Comparison of ENCODE assay signal across 17 cellular contexts in genomic region chr12:115297445-115297844, GRCh38.
DNase-seq lines count a peak whose midpoint lies in the region; ATAC-seq, FAIRE-seq and TF ChIP-seq lines count a peak whose summit lies in the region.
"Had no signal": no experiment of that assay in that cellular context is flagged by ENCODE, and none has a peak within 500 bp of the region (broad histone marks: within the 10 kb centered on the region; RNA-seq: fewer than 3 reads in every experiment).

No MANE protein-coding gene starts in this region.

- no peak overlapping the region for H3K4me2 ChIP-seq in HepG2 (ENCODE audit: low read depth, low read length)
- H3K4me2 ChIP-seq in neuronal stem cell (ENCODE audit: insufficient read depth, low read length, poor library complexity, severe bottlenecking), result no peak overlapping the region
- H3K4me2 ChIP-seq: BLaER1, GM23338 had no signal

- no TSS peak for BruUV-seq in HepG2 (replicated peaks; lab: Mats Ljungman, UMichigan)

- TF ChIP-seq POLR2A in HepG2 (IDR thresholded peaks at IDR 0.05; ENCODE audit: insufficient read depth in 1 of 2, low read depth in 2 of 2, low read length in 2 of 2), result no peak
- no peak for TF ChIP-seq POLR2A in right lobe of liver (IDR thresholded peaks at IDR 0.05)
- TF ChIP-seq POLR2A in esophagus muscularis mucosa (IDR thresholded peaks at IDR 0.05; ENCODE audit: low read depth), result no peak
- TF ChIP-seq POLR2A in esophagus squamous epithelium (IDR thresholded peaks at IDR 0.05), result no peak

- in situ Hi-C loops in HepG2 (cut with HindIII; ENCODE audit: extremely low pct_ligation_motif_present, low pct_unique_long_range_greater_than_20kb), result no loop called here

- intact Hi-C loops in HepG2 (cut with micrococcal nuclease; ENCODE audit: unreplicated experiment) (no loop called here), right lobe of liver (cut with DNase I) (no loop called here), esophagus muscularis mucosa (cut with DNase I) (no loop called here), esophagus squamous epithelium (cut with DNase I) (no loop called here), Right ventricle myocardium superior (cut with DNase I) (no loop called here)

- H3K4ac ChIP-seq in neuronal stem cell (ENCODE audit: low read length), result no peak overlapping the region

- TF ChIP-seq EP300 in HepG2 (IDR thresholded peaks at IDR 0.05; ENCODE audit: low read depth in 2 of 2, low read length in 2 of 2), result no peak
- no peak for TF ChIP-seq EP300 in HepG2 (CRISPR knock-in tag; IDR thresholded peaks at IDR 0.05; ENCODE audit: borderline replicate concordance)
- no peak for TF ChIP-seq EP300 in esophagus muscularis mucosa (IDR thresholded peaks at IDR 0.05)

- no peaks in the 10 kb centered on the region for H3K79me2 ChIP-seq in HepG2 (ENCODE audit: insufficient read depth, low read length)

- H3K79me1 ChIP-seq in neuronal stem cell (ENCODE audit: low read depth, low read length), result no peaks in the 10 kb centered on the region

- no peaks in the 10 kb centered on the region for H3K9me3 ChIP-seq in HepG2 (ENCODE audit: low read length)
- no peaks in the 10 kb centered on the region for H3K9me3 ChIP-seq in right lobe of liver
- H3K9me3 ChIP-seq in esophagus muscularis mucosa, result no peaks in the 10 kb centered on the region
- H3K9me3 ChIP-seq in neuronal stem cell (replicated peaks in 1 of 2; ENCODE audit: control insufficient read depth in 2 of 2, insufficient read depth in 1 of 2, low read depth in 1 of 2, low read length in 2 of 2), result no peaks in the 10 kb centered on the region
- no peaks in the 10 kb centered on the region for H3K9me3 ChIP-seq in esophagus squamous epithelium
- H3K9me3 ChIP-seq: BLaER1 had no signal

- H3K14ac ChIP-seq in neuronal stem cell (ENCODE audit: low read length), result no peak overlapping the region

- H4K20me1 ChIP-seq in HepG2 (ENCODE audit: insufficient read depth, low read length), result no peaks in the 10 kb centered on the region
- H4K20me1 ChIP-seq: BLaER1 had no signal

- POLR2A ChIA-PET in HepG2 (lab: Yijun Ruan, JAX), result no interaction called here

- H3K27me3 ChIP-seq in HepG2 (ENCODE audit: control insufficient read depth in 1 of 2, insufficient read depth in 2 of 2, low read length in 2 of 2), result peaks cover 0 to 8% of the 10 kb centered on the region in 2 experiments; a peak in 2 of 5 replicates
- no peaks in the 10 kb centered on the region for H3K27me3 ChIP-seq in right lobe of liver
- peaks cover 0 to 39% (median 0%) of the 10 kb centered on the region in 4 donors for H3K27me3 ChIP-seq in esophagus muscularis mucosa
- no peaks in the 10 kb centered on the region for H3K27me3 ChIP-seq in neuronal stem cell (ENCODE audit: control insufficient read depth in 3 of 3, insufficient read depth in 3 of 3, low read depth in 1 of 3, low read length in 3 of 3)
- peaks cover 0 to 5% (median 0%) of the 10 kb centered on the region in 4 donors for H3K27me3 ChIP-seq in esophagus squamous epithelium
- H3K27me3 ChIP-seq: BLaER1 had no signal

- H2AK5ac ChIP-seq in neuronal stem cell (ENCODE audit: low read depth, low read length), result no peak overlapping the region

- H3K9ac ChIP-seq in HepG2 (ENCODE audit: insufficient read depth, low read depth, low read length), result no peak overlapping the region
- H3K9ac ChIP-seq in neuronal stem cell (ENCODE audit: low read depth, low read length, poor library complexity), result no peak overlapping the region
- H3K9ac ChIP-seq: BLaER1 had no signal

- H2AFZ ChIP-seq in HepG2 (ENCODE audit: low read length), result no peak overlapping the region
- H2AFZ ChIP-seq in neuronal stem cell (ENCODE audit: low read length), result no peak overlapping the region
- H2AFZ ChIP-seq: GM23338 had no signal

- WGBS in HepG2 (ENCODE audit: low lambda C conversion rate), result 0% methylated on average over 2 of the region's 2 CpGs
- 58% methylated on average over 2 of the region's 2 CpGs for WGBS in right lobe of liver (ENCODE audit: insufficient coverage, low coverage, low lambda C conversion rate, missing lambda C conversion rate)
- WGBS in esophagus muscularis mucosa, result 67% methylated on average over 2 of the region's 2 CpGs
- WGBS in neuronal stem cell (ENCODE audit: extremely low coverage in 2 of 2, insufficient read length in 2 of 2, insufficient replicate concordance in 1 of 2), 2 donors, result no CpG with 5 or more reads among the region's 2 CpGs
- WGBS in esophagus squamous epithelium, 2 donors, result 49 to 83% methylated on average over 2 of the region's 2 CpGs

- no peak overlapping the region for H2BK120ac ChIP-seq in neuronal stem cell (ENCODE audit: low read depth, low read length)

- no peak overlapping the region for H3K23ac ChIP-seq in neuronal stem cell (ENCODE audit: low read depth, low read length, poor library complexity)

- no peak overlapping the region for H4K91ac ChIP-seq in neuronal stem cell (ENCODE audit: low read depth, low read length, poor library complexity)

- H2BK12ac ChIP-seq in neuronal stem cell (ENCODE audit: low read length), result no peak overlapping the region

- H4K8ac ChIP-seq in neuronal stem cell (ENCODE audit: low read depth, low read length), result no peak overlapping the region

- TF ChIP-seq CTCF in HepG2 (CRISPR knock-in tag; IDR thresholded peaks at IDR 0.05) (no peak), right lobe of liver (IDR thresholded peaks at IDR 0.05) (no peak), esophagus muscularis mucosa (IDR thresholded peaks at IDR 0.05) (no peak), esophagus squamous epithelium (IDR thresholded peaks at IDR 0.05) (no peak)

- CTCF ChIA-PET in HepG2 (lab: Yijun Ruan, JAX; ENCODE audit: low intra/inter-chr PET ratio, low total read pairs), result no interaction called here

- H2BK5ac ChIP-seq in neuronal stem cell (ENCODE audit: low read length), result no peak overlapping the region

- no peak for FAIRE-seq in HepG2 (lab: Jason Lieb, UNC)
- FAIRE-seq: H54 had no signal

- no peak for TF ChIP-seq RAD21 in HepG2 (CRISPR knock-in tag; IDR thresholded peaks at IDR 0.05)

- no peak overlapping the region for H2BK15ac ChIP-seq in neuronal stem cell (ENCODE audit: low read length)

- H3K36me3 ChIP-seq in HepG2 (replicated peaks in 1 of 2; ENCODE audit: control insufficient read depth in 1 of 2, insufficient read depth in 2 of 2, low read length in 2 of 2) (no peaks in the 10 kb centered on the region), right lobe of liver (no peaks in the 10 kb centered on the region), esophagus muscularis mucosa (no peaks in the 10 kb centered on the region), neuronal stem cell (replicated peaks in 1 of 2; ENCODE audit: control insufficient read depth in 2 of 2, insufficient read depth in 2 of 2, low read length in 2 of 2) (no peaks in the 10 kb centered on the region), esophagus squamous epithelium (no peaks in the 10 kb centered on the region)
- H3K36me3 ChIP-seq: BLaER1 had no signal

- ATAC-seq in HepG2, result no peak
- no peak for ATAC-seq in right lobe of liver
- ATAC-seq in Right ventricle myocardium superior (ENCODE audit: poor library complexity), result no peak
- ATAC-seq: GM23338 had no signal

- H3K4me1 ChIP-seq in HepG2 (ENCODE audit: insufficient read depth, low read length) (peaks cover 9% of the 10 kb centered on the region; the same call in 1 of the 2 replicates), right lobe of liver (no peaks in the 10 kb centered on the region), esophagus muscularis mucosa (no peaks in the 10 kb centered on the region), neuronal stem cell (ENCODE audit: control insufficient read depth in 2 of 2, insufficient read depth in 1 of 2, low read depth in 1 of 2, low read length in 2 of 2) (peaks cover 0 to 2% of the 10 kb centered on the region in 2 donors), esophagus squamous epithelium (peaks cover 0 to 9% (median 0%) of the 10 kb centered on the region in 3 donors)
- H3K4me1 ChIP-seq: BLaER1 had no signal

- DNase-seq in HepG2 (ENCODE audit: low spot score) (no peak), right lobe of liver (no peak), esophagus muscularis mucosa (ENCODE audit: extremely low spot score) (peak; percentile 53), neuronal stem cell (ENCODE audit: low spot score) (peak; percentile 2), NCI-H2081 treated with DMSO at 0.1 percent for 48 hours (lab: John Stamatoyannopoulos, UW) (no peak), esophagus squamous epithelium (lab: John Stamatoyannopoulos, UW) (no peak), Right ventricle myocardium superior (no peak)
- DNase-seq: 8988T; CD4-positive, alpha-beta memory T cell; DMS153; DMS79; GF-D8; HCEC 1CT had no signal

- no peak overlapping the region for H3K27ac ChIP-seq in HepG2 (ENCODE audit: extremely low read length, insufficient read depth, low read length)
- H3K27ac ChIP-seq in right lobe of liver, result no peak overlapping the region
- no peak overlapping the region for H3K27ac ChIP-seq in esophagus muscularis mucosa (replicated peaks in 1 of 4)
- no peak overlapping the region for H3K27ac ChIP-seq in neuronal stem cell (replicated peaks; ENCODE audit: low read length)
- no peak overlapping the region for H3K27ac ChIP-seq in esophagus squamous epithelium
- H3K27ac ChIP-seq: BLaER1, HL-60 had no signal

- H3K4me3 ChIP-seq in HepG2 (replicated peaks in 1 of 3; ENCODE audit: insufficient read depth in 1 of 3, low read depth in 2 of 3, low read length in 3 of 3) (no peak overlapping the region), right lobe of liver (no peak overlapping the region), esophagus muscularis mucosa (no peak overlapping the region), neuronal stem cell (ENCODE audit: low read length in 2 of 2) (no peak overlapping the region), esophagus squamous epithelium (no peak overlapping the region)
- H3K4me3 ChIP-seq: BLaER1, GM23338 had no signal

- H3K18ac ChIP-seq in neuronal stem cell (ENCODE audit: low read length), result no peak overlapping the region

TF ChIP-seq in HepG2, 621 proteins besides CTCF, POLR2A, EP300 and RAD21 (continues in another document):
- TF ChIP-seq FOXP1 (IDR thresholded peaks at IDR 0.05), result no peak
- peak; percentile 35; the same call in 1 of the 2 replicates for TF ChIP-seq FOXP1 (CRISPR knock-in tag; IDR thresholded peaks at IDR 0.05)

Comparison
In these comparisons a context has a peak if more than half of its experiments do, and no peak if none do; other contexts are left out.
1. DNase-seq: peak in esophagus muscularis mucosa (single experiment) and neuronal stem cell (single experiment); none in HepG2 (single experiment), right lobe of liver (0 of 3), NCI-H2081 treated with DMSO at 0.1 percent for 48 hours (single experiment), esophagus squamous epithelium (single experiment) and Right ventricle myocardium superior (single experiment).